ENCODE assay signal across 8 cellular contexts in genomic region chr11:47846998-47847397, GRCh38. TPM values are rescaled to one million over a fixed set of nuclear protein-coding genes. Genes with fewer than 3 reads are reported as not detected.
DNase-seq lines count a peak whose midpoint lies in the region; ATAC-seq and TF ChIP-seq lines count a peak whose summit lies in the region.

No MANE protein-coding gene starts in this region.

- peak overlapping the region; percentile 99 for H3K27ac Mint-ChIP-seq in activated CD4-positive, alpha-beta T cell treated with anti-CD3 and anti-CD28 coated beads, Interleukin-2, amount 10 ng/mL, durations not matched to agents 24 days and 14 days
- H3K27ac Mint-ChIP-seq in stimulated activated memory B cell treated with anti-CD40 and anti-IgM and Interleukin-4, amounts not matched to agents 10 μg/mL and 1 μg/mL and 100 μg/mL, for 72 hours: peak overlapping the region; percentile 97

- peaks cover 36% of the 10 kb centered on the region for H3K4me1 Mint-ChIP-seq in activated CD4-positive, alpha-beta T cell treated with anti-CD3 and anti-CD28 coated beads, Interleukin-2, amount 10 ng/mL, durations not matched to agents 24 days and 14 days
- H3K4me1 Mint-ChIP-seq in stimulated activated memory B cell treated with anti-CD40 and anti-IgM and Interleukin-4, amounts not matched to agents 10 μg/mL and 1 μg/mL and 100 μg/mL, for 72 hours: peaks cover 53% of the 10 kb centered on the region

- H3K9me3 Mint-ChIP-seq in activated CD4-positive, alpha-beta T cell treated with anti-CD3 and anti-CD28 coated beads, Interleukin-2, amount 10 ng/mL, durations not matched to agents 24 days and 14 days: no peaks in the 10 kb centered on the region
- H3K9me3 Mint-ChIP-seq in stimulated activated memory B cell treated with anti-CD40 and anti-IgM and Interleukin-4, amounts not matched to agents 10 μg/mL and 1 μg/mL and 100 μg/mL, for 72 hours: no peaks in the 10 kb centered on the region

- intact Hi-C loops in activated CD4-positive, alpha-beta T cell treated with anti-CD3 and anti-CD28 coated beads, Interleukin-2, amount 10 ng/mL, durations not matched to agents 24 days and 14 days (cut with micrococcal nuclease): loop anchor here (1.0 to 2.0 kb wide), 2 partner anchors 80 to 132 kb away; partner anchors contain the start of genes AGBL2 and FNBP4
- intact Hi-C loops in sciatic nerve (cut with DNase I): loop anchor here (5.0 kb wide), 1 partner anchor 645 kb away; no protein-coding TSS in a partner anchor

- peak overlapping the region; percentile 99 for H3K4me3 Mint-ChIP-seq in activated CD4-positive, alpha-beta T cell treated with anti-CD3 and anti-CD28 coated beads, Interleukin-2, amount 10 ng/mL, durations not matched to agents 24 days and 14 days
- peak overlapping the region; percentile 97 for H3K4me3 Mint-ChIP-seq in stimulated activated memory B cell treated with anti-CD40 and anti-IgM and Interleukin-4, amounts not matched to agents 10 μg/mL and 1 μg/mL and 100 μg/mL, for 72 hours

- DNase-seq in activated CD4-positive, alpha-beta T cell treated with anti-CD3 and anti-CD28 coated beads, Interleukin-2, amount 10 ng/mL, durations not matched to agents 24 days and 14 days: no peak
- DNase-seq in activated CD4-positive, alpha-beta T cell treated with anti-CD3 and anti-CD28 coated beads, Interleukin-2, amount 50 U/mL, for 1 hour: no peak
- DNase-seq in foreskin fibroblast (no peak), sciatic nerve (ENCODE audit: low spot score) (no peak), NCI-H526 (lab: John Stamatoyannopoulos, UW) (no peak), SW 1271 (lab: John Stamatoyannopoulos, UW) (no peak)

- TF ChIP-seq CTCF in VCaP (conservative IDR thresholded peaks at IDR 0.05) (no peak), foreskin fibroblast (IDR thresholded peaks at IDR 0.05; ENCODE audit: low read depth, low read length) (no peak)

- peaks cover 20% of the 10 kb centered on the region for H3K36me3 Mint-ChIP-seq in activated CD4-positive, alpha-beta T cell treated with anti-CD3 and anti-CD28 coated beads, Interleukin-2, amount 10 ng/mL, durations not matched to agents 24 days and 14 days (ENCODE audit: low read depth)
- peaks cover 11% of the 10 kb centered on the region for H3K36me3 Mint-ChIP-seq in stimulated activated memory B cell treated with anti-CD40 and anti-IgM and Interleukin-4, amounts not matched to agents 10 μg/mL and 1 μg/mL and 100 μg/mL, for 72 hours

- H3K4me3 ChIP-seq in foreskin fibroblast (ENCODE audit: low read depth in 1 of 2, low read length in 2 of 2): peak overlapping the region; percentile 75 to 79

- no peak for ATAC-seq in stimulated activated memory B cell treated with anti-CD40 and anti-IgM and Interleukin-4, amounts not matched to agents 10 μg/mL and 1 μg/mL and 100 μg/mL, for 72 hours
- ATAC-seq in sciatic nerve: no peak

- peak overlapping the region; percentile 86; the same call in 1 of the 2 replicates for H3K27ac ChIP-seq in VCaP

- no peaks in the 10 kb centered on the region for H3K27me3 Mint-ChIP-seq in activated CD4-positive, alpha-beta T cell treated with anti-CD3 and anti-CD28 coated beads, Interleukin-2, amount 10 ng/mL, durations not matched to agents 24 days and 14 days
- no peaks in the 10 kb centered on the region for H3K27me3 Mint-ChIP-seq in stimulated activated memory B cell treated with anti-CD40 and anti-IgM and Interleukin-4, amounts not matched to agents 10 μg/mL and 1 μg/mL and 100 μg/mL, for 72 hours

RNA-seq across cellular contexts. Expression of gene NUP160, which starts 1.2 kb away (rescaled TPM):
- total RNA-seq in activated CD4-positive, alpha-beta T cell treated with anti-CD3 and anti-CD28 coated beads, Interleukin-2, amount 10 ng/mL, durations not matched to agents 24 days and 14 days: 102 and 104 TPM in 2 replicates
- 48.0 TPM for total RNA-seq in sciatic nerve
